In genomic region chr9:130414081-130414731, GRCh38 we compare ENCODE assay signal across 15 cellular contexts. TPM values are rescaled to one million over a fixed set of nuclear protein-coding genes. Genes with fewer than 3 reads are reported as not detected.
DNase-seq lines count a peak whose midpoint lies in the region; ATAC-seq and TF ChIP-seq lines count a peak whose summit lies in the region.
"Had no signal": no experiment of that assay in that cellular context is flagged by ENCODE, and none has a peak within 500 bp of the region (broad histone marks: within the 10 kb centered on the region; RNA-seq: fewer than 3 reads in every experiment).

No MANE protein-coding gene starts in this region.

- ATAC-seq in Right ventricle myocardium superior (ENCODE audit: poor library complexity): peak; percentile 27
- peak; percentile 84 for ATAC-seq in mucosa of descending colon

- no peaks in the 10 kb centered on the region for H3K9me3 ChIP-seq in left ventricle myocardium inferior (replicated peaks)
- H3K9me3 ChIP-seq in Peyer's patch: no peaks in the 10 kb centered on the region
- no peaks in the 10 kb centered on the region for H3K9me3 ChIP-seq in mucosa of descending colon
- H3K9me3 ChIP-seq: Caco-2 had no signal

- DNase-seq in Right ventricle myocardium superior (no peak), left ventricle myocardium inferior (no peak), Peyer's patch (peak in 2 of 3 donors; percentile 75 to 81), mucosa of descending colon (peak; percentile 80 to 90 (median 87)), HK-2 (ENCODE audit: unreplicated experiment) (no peak), kidney glomerular epithelial cell (lab: John Stamatoyannopoulos, UW) (no peak), NCI-H1048 (lab: John Stamatoyannopoulos, UW) (no peak)
- DNase-seq: Caco-2, HFFc6, NCI-H1417, NCI-H2081, NCI-H2227 treated with DMSO at 0.1 percent for 48 hours, NCI-H524 treated with DMSO at 0.1 percent for 48 hours, OCI-M1 had no signal

- H3K27ac ChIP-seq in left ventricle myocardium inferior (replicated peaks) (no peak overlapping the region), Peyer's patch (peak overlapping the region in 3 of 4 donors; percentile 61 to 65 (median 61))
- H3K27ac ChIP-seq: HL-60 had no signal

- H3K36me3 ChIP-seq in left ventricle myocardium inferior (no peaks in the 10 kb centered on the region), Peyer's patch (peaks cover 0 to 18% (median 0%) of the 10 kb centered on the region in 3 donors), mucosa of descending colon (ENCODE audit: low read depth) (no peaks in the 10 kb centered on the region)

- intact Hi-C loops in Right ventricle myocardium superior (cut with DNase I): no loop called here
- intact Hi-C loops in left ventricle myocardium inferior (cut with micrococcal nuclease): no loop called here
- intact Hi-C loops in mucosa of descending colon (cut with DNase I, micrococcal nuclease): no loop called here

- TF ChIP-seq CTCF in left ventricle myocardium inferior (IDR thresholded peaks at IDR 0.05; ENCODE audit: borderline replicate concordance) (no peak), Peyer's patch (IDR thresholded peaks at IDR 0.05) (peak in 2 of 6 experiments; percentile 21 to 36), mucosa of descending colon (IDR thresholded peaks at IDR 0.05) (no peak)

- H3K4me3 ChIP-seq in left ventricle myocardium inferior (no peak overlapping the region), Peyer's patch (no peak overlapping the region), mucosa of descending colon (no peak overlapping the region)

- H3K27me3 ChIP-seq in left ventricle myocardium inferior (ENCODE audit: low read depth) (no peaks in the 10 kb centered on the region), Peyer's patch (no peaks in the 10 kb centered on the region)

- peak in 1 of 2 donors; percentile 17 for TF ChIP-seq POLR2A in Peyer's patch (IDR thresholded peaks at IDR 0.05)

- H3K4me1 ChIP-seq in left ventricle myocardium inferior (no peaks in the 10 kb centered on the region), Peyer's patch (peaks cover 0 to 29% (median 1%) of the 10 kb centered on the region in 4 donors), mucosa of descending colon (ENCODE audit: low read depth) (peaks cover 39% of the 10 kb centered on the region)

RNA-seq across cellular contexts. Expression of gene ASS1, which starts 30.6 kb away (rescaled TPM):
- total RNA-seq in Right ventricle myocardium superior (74.4 TPM), left ventricle myocardium inferior (71.3 TPM), Peyer's patch (100 to 1,000 TPM; 106 to 761 (median 547) TPM), mucosa of descending colon (100 to 1,000 TPM; 221 to 410 (median 408) TPM)

Comparison
In these comparisons a context has a peak if more than half of its experiments do, and no peak if none do; other contexts are left out.
1. DNase-seq: peak in Peyer's patch (2 of 3) and mucosa of descending colon (3 of 3); none in Right ventricle myocardium superior (single experiment), left ventricle myocardium inferior (single experiment), HK-2 (single experiment), kidney glomerular epithelial cell (single experiment) and NCI-H1048 (single experiment).